ENCODE assay signal across 11 cellular contexts in the genomic region with DNA sequence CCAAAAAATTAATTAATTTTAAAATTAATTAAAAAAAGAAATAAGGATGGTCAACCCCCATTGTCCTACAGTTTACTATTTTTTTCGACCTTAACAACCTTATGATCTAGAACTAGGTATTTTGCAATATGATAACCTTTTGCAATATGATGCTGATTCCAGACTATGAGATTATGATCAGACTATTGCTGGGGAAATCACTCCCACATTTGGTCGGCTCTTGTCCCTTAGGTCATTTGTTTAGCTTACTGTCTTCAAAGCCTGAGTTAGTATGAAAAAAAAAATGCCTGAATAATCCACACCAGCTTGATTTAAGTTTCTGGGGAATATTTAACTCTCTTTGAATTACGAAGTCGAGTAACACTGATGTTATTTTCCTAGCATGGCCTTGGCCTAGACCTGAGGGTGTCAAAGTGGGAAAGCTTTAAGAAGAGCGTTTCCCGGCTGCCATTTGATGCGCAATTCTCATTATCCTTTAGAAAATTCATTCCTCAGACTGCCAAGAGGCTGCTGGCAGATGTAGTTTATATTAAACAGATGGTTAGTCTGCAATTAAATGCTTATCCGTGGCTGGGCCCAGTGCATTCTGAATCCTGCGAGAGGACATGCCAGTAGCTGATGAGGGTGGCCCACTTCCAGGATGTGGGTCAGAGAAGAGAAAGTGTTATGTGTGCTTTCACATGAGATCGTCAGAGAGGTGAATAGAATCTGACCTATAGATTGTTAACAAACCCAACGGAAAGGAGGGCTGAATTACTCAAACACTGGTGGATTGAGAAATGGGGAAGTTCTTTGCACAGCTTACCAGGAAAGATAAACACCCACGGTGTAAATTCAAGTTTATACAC.
A peak's percentile ranks its signal among the peaks of the same experiment; 100 is the strongest.
DNase-seq lines count a peak whose midpoint lies in the region; ATAC-seq, FAIRE-seq and TF ChIP-seq lines count a peak whose summit lies in the region.
"Had no signal": no experiment of that assay in that cellular context is flagged by ENCODE, and none has a peak within 500 bp of the region (broad histone marks: within the 10 kb centered on the region; RNA-seq: fewer than 3 reads in every experiment).

No MANE protein-coding gene starts in this region.

- peaks cover 13 to 28% of the 10 kb centered on the region in 2 donors for H3K27me3 Mint-ChIP-seq in natural killer cell treated with Interleukin-12 subunit alpha and Interleukin-12 subunit beta and Interleukin-15 and Interleukin-18, amount 100 ng/mL, for 72 hours
- no peaks in the 10 kb centered on the region for H3K27me3 Mint-ChIP-seq in endothelial cell (ENCODE audit: unreplicated experiment)

- DNase-seq in D721Med (ENCODE audit: insufficient read length, low spot score) (no peak), NCI-H2171 treated with DMSO at 0.1 percent for 48 hours (lab: John Stamatoyannopoulos, UW) (peak; percentile 88), colonic mucosa (peak; percentile 27), endothelial cell (ENCODE audit: low spot score) (no peak), pons (ENCODE audit: low spot score) (no peak)
- peak; percentile 74 for DNase-seq in natural killer cell treated with Interleukin-12 subunit alpha and Interleukin-12 subunit beta and Interleukin-15 and Interleukin-18, amount 100 ng/mL, for 72 hours (ENCODE audit: low spot score)
- no peak for DNase-seq in central memory CD4-positive, alpha-beta T cell
- DNase-seq: DND-41, midbrain had no signal

- peak overlapping the region; percentile 28 for H3K27ac ChIP-seq in colonic mucosa

- no peaks in the 10 kb centered on the region for H3K36me3 ChIP-seq in colonic mucosa

- H3K27ac Mint-ChIP-seq in natural killer cell treated with Interleukin-12 subunit alpha and Interleukin-12 subunit beta and Interleukin-15 and Interleukin-18, amount 100 ng/mL, for 72 hours, result peak overlapping the region; percentile 17 to 59
- H3K27ac Mint-ChIP-seq in endothelial cell (ENCODE audit: unreplicated experiment), result no peak overlapping the region

- H3K9ac ChIP-seq in colonic mucosa (ENCODE audit: low read depth in 2 of 2, low read length in 2 of 2), result no peak overlapping the region

- peak; percentile 32 for FAIRE-seq in D721Med (lab: Jason Lieb, UNC)
- FAIRE-seq: H1 had no signal

- no peaks in the 10 kb centered on the region for H3K27me3 ChIP-seq in colonic mucosa

- no peaks in the 10 kb centered on the region for H3K9me3 Mint-ChIP-seq in natural killer cell treated with Interleukin-12 subunit alpha and Interleukin-12 subunit beta and Interleukin-15 and Interleukin-18, amount 100 ng/mL, for 72 hours
- no peaks in the 10 kb centered on the region for H3K9me3 Mint-ChIP-seq in endothelial cell (ENCODE audit: unreplicated experiment)

- ATAC-seq in natural killer cell treated with Interleukin-12 subunit alpha and Interleukin-12 subunit beta and Interleukin-15 and Interleukin-18, amount 100 ng/mL, for 72 hours, result peak; percentile 87 to 91
- no peak for ATAC-seq in GM19328 (IDR thresholded peaks at IDR 0.05; ENCODE audit: unreplicated experiment)

- H3K4me1 Mint-ChIP-seq in natural killer cell treated with Interleukin-12 subunit alpha and Interleukin-12 subunit beta and Interleukin-15 and Interleukin-18, amount 100 ng/mL, for 72 hours (ENCODE audit: low read depth in 2 of 2), result peaks cover 17 to 23% of the 10 kb centered on the region in 2 donors
- H3K4me1 Mint-ChIP-seq in endothelial cell (ENCODE audit: unreplicated experiment), result no peaks in the 10 kb centered on the region

- no peaks in the 10 kb centered on the region for H3K9me3 ChIP-seq in colonic mucosa

- no peak overlapping the region for H3K4me3 ChIP-seq in colonic mucosa

- H3K4me3 Mint-ChIP-seq in natural killer cell treated with Interleukin-12 subunit alpha and Interleukin-12 subunit beta and Interleukin-15 and Interleukin-18, amount 100 ng/mL, for 72 hours, result peak overlapping the region; percentile 52
- no peak overlapping the region for H3K4me3 Mint-ChIP-seq in endothelial cell (ENCODE audit: unreplicated experiment)

- TF ChIP-seq CTCF in D721Med (IDR thresholded peaks at IDR 0.05; ENCODE audit: insufficient read depth, missing control alignments), result no peak
- no peak for TF ChIP-seq CTCF in colonic mucosa (IDR thresholded peaks at IDR 0.05)
- TF ChIP-seq CTCF in endothelial cell (IDR thresholded peaks at IDR 0.05; ENCODE audit: unreplicated experiment), result no peak

- intact Hi-C loops in colonic mucosa (cut with DNase I), result no loop called here

- no peaks in the 10 kb centered on the region for H3K36me3 Mint-ChIP-seq in natural killer cell treated with Interleukin-12 subunit alpha and Interleukin-12 subunit beta and Interleukin-15 and Interleukin-18, amount 100 ng/mL, for 72 hours
- H3K36me3 Mint-ChIP-seq in endothelial cell (ENCODE audit: low read depth, unreplicated experiment), result no peaks in the 10 kb centered on the region

- no peaks in the 10 kb centered on the region for H3K4me1 ChIP-seq in colonic mucosa

Comparison
In these comparisons a context has a peak if more than half of its experiments do, and no peak if none do; other contexts are left out.
1. DNase-seq: peak in NCI-H2171 treated with DMSO at 0.1 percent for 48 hours (single experiment), colonic mucosa (single experiment) and natural killer cell treated with Interleukin-12 subunit alpha and Interleukin-12 subunit beta and Interleukin-15 and Interleukin-18, amount 100 ng/mL, for 72 hours (single experiment); none in D721Med (single experiment), central memory CD4-positive, alpha-beta T cell (single experiment), endothelial cell (single experiment) and pons (single experiment).